ENCODE assay signal across 8 cellular contexts in genomic region chr4:114386637-114387233, GRCh38.
DNase-seq lines count a peak whose midpoint lies in the region; ATAC-seq and TF ChIP-seq lines count a peak whose summit lies in the region.

No MANE protein-coding gene starts in this region.

- no peaks in the 10 kb centered on the region for H3K4me1 Mint-ChIP-seq in memory B cell

- H3K4me3 ChIP-seq in GM12864 (ENCODE audit: low read depth, low read length) = no peak overlapping the region

- H3K36me3 Mint-ChIP-seq in memory B cell = no peaks in the 10 kb centered on the region

- H3K27ac Mint-ChIP-seq in memory B cell = no peak overlapping the region

- peaks cover 6% of the 10 kb centered on the region for H3K27me3 Mint-ChIP-seq in memory B cell

- H3K4me3 Mint-ChIP-seq in memory B cell = no peak overlapping the region

- in situ Hi-C loops in T47D (cut with HindIII; ENCODE audit: low pct_unique_long_range_greater_than_20kb, low sequenced_read_pairs) = no loop called here

- peak; percentile 55 for TF ChIP-seq CTCF in GM12864 (IDR thresholded peaks at IDR 0.05; ENCODE audit: low read depth, low read length, missing control alignments)

- peaks cover 2% of the 10 kb centered on the region for H3K9me3 Mint-ChIP-seq in memory B cell

- ATAC-seq in memory B cell (ENCODE audit: low read depth) (peak; percentile 46), HG03571 (IDR thresholded peaks at IDR 0.05; ENCODE audit: unreplicated experiment) (no peak)

- DNase-seq in AG08395 (ENCODE audit: low spot score) = peak; percentile 32
- no peak for DNase-seq in GM12864 (ENCODE audit: low read depth)
- DNase-seq in MV-4-11 (lab: John Stamatoyannopoulos, UW) = peak; percentile 11
- peak; percentile 6 to 26 for DNase-seq in T47D (ENCODE audit: low read depth in 1 of 2, low spot score in 1 of 2)
- DNase-seq in memory B cell (ENCODE audit: low spot score in 2 of 2) = peak; percentile 26 to 30
- no peak for DNase-seq in cerebellum (ENCODE audit: low spot score)
- no peak for DNase-seq in effector CD4-positive, alpha-beta T cell

Comparison
In these comparisons a context has a peak if more than half of its experiments do, and no peak if none do; other contexts are left out.
1. DNase-seq: peak in AG08395 (single experiment), MV-4-11 (single experiment), T47D (2 of 2) and memory B cell (2 of 2); none in GM12864 (single experiment), cerebellum (single experiment) and effector CD4-positive, alpha-beta T cell (single experiment).